In the genomic region with DNA sequence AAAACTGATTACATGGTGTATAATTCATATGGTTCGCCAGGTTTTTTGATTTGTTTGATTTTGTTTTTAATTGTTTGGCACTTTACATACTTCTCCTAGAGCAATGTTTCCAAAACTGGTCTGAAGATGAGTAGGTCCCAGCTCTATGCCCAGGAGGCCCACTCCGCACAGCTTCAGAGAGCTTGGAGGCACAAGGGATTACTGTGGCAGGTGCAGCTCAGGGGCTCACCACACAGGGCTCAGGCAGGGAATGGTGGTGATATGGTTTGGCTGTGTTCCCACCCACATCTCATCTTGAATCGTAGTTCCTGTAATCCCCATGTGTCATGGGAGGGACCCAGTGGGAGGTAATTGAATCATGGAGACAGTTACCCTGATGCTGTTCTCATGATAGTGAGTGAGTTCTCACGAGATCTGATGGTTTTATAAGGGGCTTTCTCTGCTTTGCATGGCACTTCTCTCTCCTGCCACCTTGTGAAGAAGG, we compare ENCODE assay signal across 21 cellular contexts.
"Had no signal": no experiment of that assay in that cellular context is flagged by ENCODE, and none has a peak within 500 bp of the region (broad histone marks: within the 10 kb centered on the region; RNA-seq: fewer than 3 reads in every experiment).

No MANE protein-coding gene starts in this region.

- H3K36me3 ChIP-seq: cardiac muscle cell, neutrophil, pancreas, right lobe of liver, stomach, upper lobe of left lung had no signal

- H3K27me3 ChIP-seq: cardiac muscle cell, neutrophil, pancreas, right lobe of liver, stomach, upper lobe of left lung had no signal

- ATAC-seq: activated CD8-positive, alpha-beta memory T cell treated with anti-CD3 and anti-CD28 coated beads, Interleukin-2, amount 10 ng/mL, durations not matched to agents 7 days and 5 days; pancreas; right lobe of liver; stimulated activated effector memory CD8-positive, alpha-beta T cell treated with anti-CD3 and anti-CD28 coated beads, Interleukin-12 subunit alpha, Interleukin-12 subunit beta, amount 100 ng/mL, for 72 hours had no signal

- H3K4me3 ChIP-seq: cardiac muscle cell, lung, pancreas, right lobe of liver, smooth muscle cell, stomach, upper lobe of left lung had no signal

- H3K4me1 ChIP-seq: pancreas, right lobe of liver, stomach, upper lobe of left lung had no signal

- H3K27ac ChIP-seq: cardiac muscle cell, neutrophil, pancreas, right lobe of liver, stomach, upper lobe of left lung had no signal

- DNase-seq: activated CD4-positive, alpha-beta memory T cell treated with anti-CD3 and anti-CD28 coated beads, Interleukin-2, amount 10 ng/mL, durations not matched to agents 7 days and 5 days; activated CD4-positive, alpha-beta T cell treated with anti-CD3 and anti-CD28 coated beads for 48 hours; activated CD4-positive, CD25-positive, alpha-beta regulatory T cell; activated CD8-positive, alpha-beta memory T cell treated with anti-CD3 and anti-CD28 coated beads, Interleukin-2, amount 10 ng/mL, durations not matched to agents 7 days and 5 days; dermis blood vessel endothelial cell; effector memory CD4-positive, alpha-beta T cell; foreskin fibroblast; glutamatergic neuron; hippocampal formation; pancreas; right lobe of liver; stimulated activated CD4-positive, alpha-beta T cell treated with anti-CD3 and anti-CD28 coated beads, Interleukin-4, amount 100 ng/mL, for 24 hours; stomach; upper lobe of left lung had no signal

- FAIRE-seq: endothelial cell of umbilical vein, keratinocyte, pancreas had no signal

- H3K9me3 ChIP-seq: neutrophil, pancreas, right lobe of liver, stomach, upper lobe of left lung had no signal

- H3K4me2 ChIP-seq: smooth muscle cell had no signal
